ENCODE assay signal across 19 cellular contexts in the genomic region with DNA sequence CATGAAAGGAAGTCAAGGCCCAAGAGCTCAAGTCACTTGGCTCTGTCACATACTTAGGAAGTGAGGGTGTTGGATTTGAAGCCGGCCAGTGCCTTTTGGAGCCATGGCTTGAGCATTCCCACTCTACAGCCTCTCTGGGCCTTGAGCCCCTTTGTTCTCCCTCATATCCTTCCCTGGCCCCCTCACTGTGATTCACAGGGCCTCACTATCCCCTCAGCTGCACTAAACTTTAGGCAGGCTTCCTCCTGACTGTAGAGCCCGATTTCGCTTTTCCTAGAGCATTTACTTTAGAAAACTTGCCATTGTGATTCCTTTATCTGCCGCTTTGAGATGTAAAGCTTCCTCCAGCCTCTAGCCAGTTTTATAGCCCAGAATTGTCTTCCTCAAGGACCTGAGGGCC.
"Had no signal": no experiment of that assay in that cellular context is flagged by ENCODE, and none has a peak within 500 bp of the region (broad histone marks: within the 10 kb centered on the region; RNA-seq: fewer than 3 reads in every experiment).

No MANE protein-coding gene starts in this region.

- ATAC-seq: gastrocnemius medialis had no signal

- H3K4me3 ChIP-seq: adrenal gland, body of pancreas, esophagus muscularis mucosa, gastrocnemius medialis, heart left ventricle, hepatocyte had no signal

- DNase-seq: aorta, cortex of kidney, foreskin keratinocyte, gastrocnemius medialis, heart left ventricle had no signal

- H3K4me1 Mint-ChIP-seq: activated CD8-positive, alpha-beta memory T cell treated with anti-CD3 and anti-CD28 coated beads, Interleukin-2, amount 10 ng/mL, durations not matched to agents 7 days and 5 days; activated naive CD4-positive, alpha-beta T cell treated with anti-CD3 and anti-CD28 coated beads, Interleukin-2, amount 50 U/mL, for 24 hours; activated naive CD8-positive, alpha-beta T cell treated with anti-CD3 and anti-CD28 coated beads for 36 hours had no signal

- H3K4me1 ChIP-seq: adrenal gland, body of pancreas, esophagus muscularis mucosa, foreskin keratinocyte, gastrocnemius medialis, heart left ventricle had no signal

- H3K4me3 Mint-ChIP-seq: activated CD4-positive, alpha-beta memory T cell treated with anti-CD3 and anti-CD28 coated beads for 36 hours; activated CD8-positive, alpha-beta memory T cell treated with anti-CD3 and anti-CD28 coated beads, Interleukin-2, amount 10 ng/mL, durations not matched to agents 7 days and 5 days; activated CD8-positive, alpha-beta T cell treated with anti-CD3 and anti-CD28 coated beads, Interleukin-2, amount 10 ng/mL, durations not matched to agents 7 days and 5 days; activated naive CD4-positive, alpha-beta T cell treated with anti-CD3 and anti-CD28 coated beads for 36 hours; activated naive CD4-positive, alpha-beta T cell treated with anti-CD3 and anti-CD28 coated beads, Interleukin-2, amount 50 U/mL, for 24 hours; activated naive CD8-positive, alpha-beta T cell treated with anti-CD3 and anti-CD28 coated beads for 36 hours; activated naive CD8-positive, alpha-beta T cell treated with anti-CD3 and anti-CD28 coated beads, Interleukin-2, amount 50 U/mL, for 24 hours; activated T-helper 1 cell treated with anti-CD3 and anti-CD28 coated beads, Interleukin-12 subunit alpha, Interleukin-12 subunit beta, Interleukin-2, Interleukin-4 antibody, amounts not matched to agents 30 ng/mL and 10 ng/mL and 1 ng/mL, durations not matched to agents 14 hours and 24 hours and 36 hours; effector memory CD8-positive, alpha-beta T cell had no signal

- H3K27ac ChIP-seq: adrenal gland, body of pancreas, esophagus muscularis mucosa, foreskin keratinocyte, gastrocnemius medialis, heart left ventricle, hepatocyte had no signal

- H3K9me3 Mint-ChIP-seq: activated CD4-positive, alpha-beta memory T cell treated with anti-CD3 and anti-CD28 coated beads for 36 hours; activated naive CD4-positive, alpha-beta T cell treated with anti-CD3 and anti-CD28 coated beads for 36 hours; activated naive CD4-positive, alpha-beta T cell treated with anti-CD3 and anti-CD28 coated beads, Interleukin-2, amount 50 U/mL, for 24 hours; activated naive CD8-positive, alpha-beta T cell treated with anti-CD3 and anti-CD28 coated beads for 36 hours; activated naive CD8-positive, alpha-beta T cell treated with anti-CD3 and anti-CD28 coated beads, Interleukin-2, amount 50 U/mL, for 24 hours; activated T-helper 1 cell treated with anti-CD3 and anti-CD28 coated beads, Interleukin-12 subunit alpha, Interleukin-12 subunit beta, Interleukin-2, Interleukin-4 antibody, amounts not matched to agents 30 ng/mL and 10 ng/mL and 1 ng/mL, durations not matched to agents 14 hours and 24 hours and 36 hours; activated T-helper 2 cell treated with anti-CD3 and anti-CD28 coated beads, Interferon-gamma antibody, Interleukin-2, Interleukin-4, amounts not matched to agents 10 μg/mL and 5 μg/mL and 100 μg/mL, durations not matched to agents 14 hours and 24 hours and 36 hours; effector memory CD8-positive, alpha-beta T cell had no signal

- H3K36me3 Mint-ChIP-seq: activated CD4-positive, alpha-beta memory T cell treated with anti-CD3 and anti-CD28 coated beads for 36 hours; activated CD8-positive, alpha-beta memory T cell treated with anti-CD3 and anti-CD28 coated beads, Interleukin-2, amount 10 ng/mL, durations not matched to agents 7 days and 5 days; activated naive CD4-positive, alpha-beta T cell treated with anti-CD3 and anti-CD28 coated beads, Interleukin-2, amount 50 U/mL, for 24 hours; activated naive CD8-positive, alpha-beta T cell treated with anti-CD3 and anti-CD28 coated beads for 36 hours had no signal

- H3K27me3 Mint-ChIP-seq: activated naive CD4-positive, alpha-beta T cell treated with anti-CD3 and anti-CD28 coated beads, Interleukin-2, amount 50 U/mL, for 24 hours; activated naive CD8-positive, alpha-beta T cell treated with anti-CD3 and anti-CD28 coated beads for 36 hours had no signal

- H3K4me2 ChIP-seq: hepatocyte had no signal

- H2AFZ ChIP-seq: hepatocyte had no signal

- H3K27me3 ChIP-seq: adrenal gland, body of pancreas, esophagus muscularis mucosa, foreskin keratinocyte, gastrocnemius medialis, heart left ventricle, hepatocyte had no signal

- H3K9me3 ChIP-seq: adrenal gland, body of pancreas, esophagus muscularis mucosa, gastrocnemius medialis, heart left ventricle had no signal

- H3K27ac Mint-ChIP-seq: activated CD4-positive, alpha-beta memory T cell treated with anti-CD3 and anti-CD28 coated beads for 36 hours; activated CD8-positive, alpha-beta memory T cell treated with anti-CD3 and anti-CD28 coated beads, Interleukin-2, amount 10 ng/mL, durations not matched to agents 7 days and 5 days; activated CD8-positive, alpha-beta T cell treated with anti-CD3 and anti-CD28 coated beads, Interleukin-2, amount 10 ng/mL, durations not matched to agents 7 days and 5 days; activated naive CD4-positive, alpha-beta T cell treated with anti-CD3 and anti-CD28 coated beads for 36 hours; activated naive CD4-positive, alpha-beta T cell treated with anti-CD3 and anti-CD28 coated beads, Interleukin-2, amount 50 U/mL, for 24 hours; activated naive CD8-positive, alpha-beta T cell treated with anti-CD3 and anti-CD28 coated beads for 36 hours; activated naive CD8-positive, alpha-beta T cell treated with anti-CD3 and anti-CD28 coated beads, Interleukin-2, amount 50 U/mL, for 24 hours; activated T-helper 1 cell treated with anti-CD3 and anti-CD28 coated beads, Interleukin-12 subunit alpha, Interleukin-12 subunit beta, Interleukin-2, Interleukin-4 antibody, amounts not matched to agents 30 ng/mL and 10 ng/mL and 1 ng/mL, durations not matched to agents 14 hours and 24 hours and 36 hours; activated T-helper 2 cell treated with anti-CD3 and anti-CD28 coated beads, Interferon-gamma antibody, Interleukin-2, Interleukin-4, amounts not matched to agents 10 μg/mL and 5 μg/mL and 100 μg/mL, durations not matched to agents 14 hours and 24 hours and 36 hours; effector memory CD8-positive, alpha-beta T cell had no signal

- H3K79me2 ChIP-seq: hepatocyte had no signal

- H3K36me3 ChIP-seq: adrenal gland, esophagus muscularis mucosa, gastrocnemius medialis, heart left ventricle had no signal
